In the genomic region with DNA sequence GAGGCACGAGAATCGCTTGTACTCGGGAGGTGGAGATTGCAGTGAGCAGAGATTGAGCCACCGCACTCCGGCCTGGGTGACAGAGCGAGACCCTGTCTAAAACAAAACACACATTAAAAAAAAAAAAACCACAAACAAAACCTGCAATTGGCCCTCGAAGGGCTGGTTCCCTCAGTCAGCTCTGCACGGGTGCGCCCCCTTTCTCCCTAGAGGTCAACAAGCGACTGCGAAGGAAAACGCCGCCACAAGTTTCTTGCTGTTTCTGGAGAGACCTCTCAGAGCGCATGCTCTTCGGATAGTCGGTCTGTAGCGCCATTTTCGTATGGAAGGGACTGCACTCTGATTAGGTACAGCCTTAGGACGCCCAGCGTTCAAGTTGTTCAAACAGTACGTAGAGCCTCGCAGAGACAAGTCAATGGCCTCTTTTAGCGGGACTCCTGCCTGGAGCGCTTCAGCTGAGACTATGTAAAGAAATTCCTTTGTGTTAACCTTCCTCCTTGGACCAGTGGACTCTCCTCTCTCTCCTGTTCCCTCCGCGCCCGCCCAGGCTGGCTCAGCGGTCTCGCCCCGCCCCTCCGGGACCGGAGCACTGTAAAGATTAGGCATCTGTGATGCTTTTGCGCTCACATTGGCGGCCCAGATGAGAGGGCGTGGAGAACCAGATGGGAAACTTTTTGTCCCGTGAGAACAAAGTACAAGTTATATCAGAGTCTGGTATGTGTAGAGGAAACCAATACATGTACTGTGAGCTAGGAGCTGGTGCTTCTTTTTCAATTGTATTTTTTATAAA, we compare ENCODE assay signal across 8 cellular contexts.
DNase-seq lines count a peak whose midpoint lies in the region; ATAC-seq and FAIRE-seq lines count a peak whose summit lies in the region.

No MANE protein-coding gene starts in this region.

- H3K27ac ChIP-seq in BLaER1 treated with 17β-estradiol and CSF1 and Interleukin-3, amounts not matched to agents 10 nM and 100 nM: peak overlapping the region; percentile 0 to 92 (median 89); a peak in 21 of 22 replicates

- peak overlapping the region; percentile 78 to 100 (median 92) for H3K4me3 ChIP-seq in BLaER1 treated with 17β-estradiol and CSF1 and Interleukin-3, amounts not matched to agents 10 nM and 100 nM

- peak; percentile 59 for ATAC-seq in HG03442 (IDR thresholded peaks at IDR 0.05; ENCODE audit: unreplicated experiment)

- H4K20me1 ChIP-seq in BLaER1 treated with 17β-estradiol and CSF1 and Interleukin-3, amounts not matched to agents 10 nM and 100 nM: peaks cover 0 to 28% (median 14%) of the 10 kb centered on the region in 11 experiments; a peak in 8 of 22 replicates

- no peaks in the 10 kb centered on the region for H3K27me3 ChIP-seq in BLaER1 treated with 17β-estradiol and CSF1 and Interleukin-3, amounts not matched to agents 10 nM and 100 nM

- peaks cover 26 to 41% (median 33%) of the 10 kb centered on the region in 10 experiments for H3K4me1 ChIP-seq in BLaER1 treated with 17β-estradiol and CSF1 and Interleukin-3, amounts not matched to agents 10 nM and 100 nM

- peaks cover 3 to 16% (median 9%) of the 10 kb centered on the region in 11 experiments; a peak in 10 of 22 replicates for H3K36me3 ChIP-seq in BLaER1 treated with 17β-estradiol and CSF1 and Interleukin-3, amounts not matched to agents 10 nM and 100 nM

- no peaks in the 10 kb centered on the region for H3K9me3 ChIP-seq in BLaER1 treated with 17β-estradiol and CSF1 and Interleukin-3, amounts not matched to agents 10 nM and 100 nM (replicated peaks in 1 of 11)

- FAIRE-seq in GM19239 (lab: Jason Lieb, UNC): peak; percentile 95

- peak; percentile 52 for DNase-seq in GM19239 (ENCODE audit: insufficient read length, low spot score)
- DNase-seq in NCI-H524 (lab: John Stamatoyannopoulos, UW): peak; percentile 90 to 97
- peak; percentile 81 to 83 for DNase-seq in activated CD4-positive, alpha-beta T cell treated with anti-CD3 and anti-CD28 coated beads for 4 hours
- DNase-seq in cortex of kidney (lab: John Stamatoyannopoulos, UW): peak; percentile 19
- peak; percentile 97 for DNase-seq in left kidney (ENCODE audit: low read depth, low spot score)
- peak; percentile 88 for DNase-seq in stimulated activated CD4-positive, alpha-beta T cell treated with anti-CD3 and anti-CD28 coated beads, Interleukin-1b, Interleukin-23, amount 100 ng/mL, for 48 hours

- peak overlapping the region; percentile 70 to 91 (median 85) for H3K4me2 ChIP-seq in BLaER1 treated with 17β-estradiol and CSF1 and Interleukin-3, amounts not matched to agents 10 nM and 100 nM

- peak overlapping the region; percentile 64 to 95 (median 92); a peak in 21 of 22 replicates for H3K9ac ChIP-seq in BLaER1 treated with 17β-estradiol and CSF1 and Interleukin-3, amounts not matched to agents 10 nM and 100 nM

Comparison
In these comparisons a context has a peak if more than half of its experiments do, and no peak if none do; other contexts are left out.
1. Peak in every context shown above with its lines: DNase-seq, ATAC-seq, H3K4me3 ChIP-seq and H3K27ac ChIP-seq.
2. DNase-seq: peak in every context shown above with its lines; median percentile 97 in left kidney; 94 in NCI-H524; 88 in stimulated activated CD4-positive, alpha-beta T cell treated with anti-CD3 and anti-CD28 coated beads, Interleukin-1b, Interleukin-23, amount 100 ng/mL, for 48 hours; 82 in activated CD4-positive, alpha-beta T cell treated with anti-CD3 and anti-CD28 coated beads for 4 hours; 52 in GM19239; 19 in cortex of kidney.